17 cellular contexts compared by ENCODE assay signal in genomic region chr20:45994761-45995160, GRCh38. TPM values are rescaled to one million over a fixed set of nuclear protein-coding genes. Genes with fewer than 3 reads are reported as not detected.
A peak's percentile ranks its signal among the peaks of the same experiment; 100 is the strongest.
DNase-seq lines count a peak whose midpoint lies in the region; ATAC-seq and TF ChIP-seq lines count a peak whose summit lies in the region.
"Had no signal": no experiment of that assay in that cellular context is flagged by ENCODE, and none has a peak within 500 bp of the region (broad histone marks: within the 10 kb centered on the region; RNA-seq: fewer than 3 reads in every experiment).

No MANE protein-coding gene starts in this region.

- in situ Hi-C loops in Panc1 (cut with HindIII; ENCODE audit: low pct_unique_long_range_greater_than_20kb, low sequenced_read_pairs), result no loop called here

- H3K9me3 Mint-ChIP-seq in activated naive CD4-positive, alpha-beta T cell treated with anti-CD3 and anti-CD28 coated beads, Interleukin-2, amount 50 U/mL, for 24 hours, result no peaks in the 10 kb centered on the region
- H3K9me3 Mint-ChIP-seq in activated naive CD4-positive, alpha-beta T cell treated with anti-CD3 and anti-CD28 coated beads for 36 hours, result no peaks in the 10 kb centered on the region
- H3K9me3 Mint-ChIP-seq: CD8-positive, alpha-beta memory T cell had no signal

- peak overlapping the region; percentile 50 for H4K91ac ChIP-seq in trophoblast cell (ENCODE audit: low read depth, low read length)

- peaks cover 12% of the 10 kb centered on the region for H3K79me1 ChIP-seq in trophoblast cell (ENCODE audit: low read length)

- peak overlapping the region; percentile 1 for H2BK12ac ChIP-seq in trophoblast cell (ENCODE audit: low read length)

- H3K27ac Mint-ChIP-seq in activated naive CD4-positive, alpha-beta T cell treated with anti-CD3 and anti-CD28 coated beads, Interleukin-2, amount 50 U/mL, for 24 hours, result peak overlapping the region; percentile 38
- H3K27ac Mint-ChIP-seq in activated naive CD4-positive, alpha-beta T cell treated with anti-CD3 and anti-CD28 coated beads for 36 hours, result no peak overlapping the region
- H3K27ac Mint-ChIP-seq: CD8-positive, alpha-beta memory T cell had no signal

- H3K9me3 ChIP-seq in Panc1 (ENCODE audit: control insufficient read depth, insufficient read depth, low read depth, low read length) (no peaks in the 10 kb centered on the region), trophoblast cell (ENCODE audit: insufficient read depth, low read depth, low read length) (no peaks in the 10 kb centered on the region)
- H3K9me3 ChIP-seq: BE2C had no signal

- H2BK5ac ChIP-seq in trophoblast cell (ENCODE audit: low read depth, low read length, poor library complexity), result peak overlapping the region; percentile 45

- H4K12ac ChIP-seq in trophoblast cell (ENCODE audit: low read depth, low read length), result no peak overlapping the region

- H3K14ac ChIP-seq in trophoblast cell (ENCODE audit: low read length), result peak overlapping the region; percentile 27

- no TSS peak for BruUV-seq in Panc1 (replicated peaks; lab: Mats Ljungman, UMichigan)

- no peak for ATAC-seq in Panc1
- no peak for ATAC-seq in GM19395 (IDR thresholded peaks at IDR 0.05; ENCODE audit: unreplicated experiment)
- no peak for ATAC-seq in GM19328 (IDR thresholded peaks at IDR 0.05; ENCODE audit: unreplicated experiment)
- ATAC-seq: SK-N-SH treated with all-trans-retinoic acid at 6 μM for 48 hours had no signal

- H2BK120ac ChIP-seq in trophoblast cell (ENCODE audit: insufficient read depth, low read length, poor library complexity), result peak overlapping the region; percentile 64

- peaks cover 40% of the 10 kb centered on the region for H3K4me1 Mint-ChIP-seq in activated naive CD4-positive, alpha-beta T cell treated with anti-CD3 and anti-CD28 coated beads, Interleukin-2, amount 50 U/mL, for 24 hours
- H3K4me1 Mint-ChIP-seq in activated naive CD4-positive, alpha-beta T cell treated with anti-CD3 and anti-CD28 coated beads for 36 hours (ENCODE audit: low read depth), result peaks cover 41% of the 10 kb centered on the region

- TF ChIP-seq CTCF in Panc1 (IDR thresholded peaks at IDR 0.05) (no peak), epithelial cell of esophagus (IDR thresholded peaks at IDR 0.05; ENCODE audit: insufficient read depth, low read depth, low read length, missing control alignments) (no peak)

- WGBS in trophoblast cell (ENCODE audit: extremely low coverage, insufficient coverage, insufficient read length), result no CpG with 5 or more reads among the region's 4 CpGs

- no peaks in the 10 kb centered on the region for H3K27me3 ChIP-seq in Panc1 (ENCODE audit: control insufficient read depth, insufficient read depth, low read length)
- no peaks in the 10 kb centered on the region for H3K27me3 ChIP-seq in trophoblast cell (ENCODE audit: insufficient read depth, low read length)
- H3K27me3 ChIP-seq: BE2C had no signal

- intact Hi-C loops in activated naive CD4-positive, alpha-beta T cell treated with anti-CD3 and anti-CD28 coated beads for 36 hours (cut with micrococcal nuclease), result no loop called here
- intact Hi-C loops in Panc1 (cut with micrococcal nuclease; ENCODE audit: unreplicated experiment), result no loop called here

- no peak for DNase-seq in activated naive CD4-positive, alpha-beta T cell treated with anti-CD3 and anti-CD28 coated beads for 36 hours
- DNase-seq in Panc1 (ENCODE audit: low read depth, low spot score) (no peak), epithelial cell of esophagus (ENCODE audit: low read depth) (peak; percentile 52), trophoblast cell (peak in 1 of 2 donors; percentile 15), GM03348 (ENCODE audit: low spot score) (no peak)
- DNase-seq: BE2C; CD8-positive, alpha-beta memory T cell; NCI-H1436 treated with DMSO at 0.1 percent for 48 hours; NCI-H2081 treated with DMSO at 0.1 percent for 48 hours; NCI-H2227 treated with DMSO at 0.1 percent for 48 hours; NCI-H524 treated with DMSO at 0.1 percent for 48 hours; NK-92 treated with Interleukin-12 subunit alpha and Interleukin-12 subunit beta, amount 100 ng/mL, for 24 hours; Right ventricle myocardium superior had no signal

- no peak overlapping the region for H3K4me2 ChIP-seq in trophoblast cell (ENCODE audit: low read length)

- no peak overlapping the region for H3K18ac ChIP-seq in trophoblast cell (ENCODE audit: low read length)

- no peak overlapping the region for H3K9ac ChIP-seq in trophoblast cell (ENCODE audit: low read length)

- H3K36me3 ChIP-seq in Panc1 (ENCODE audit: control insufficient read depth, insufficient read depth, low read length) (no peaks in the 10 kb centered on the region), trophoblast cell (ENCODE audit: control insufficient read depth in 1 of 2, insufficient read depth in 2 of 2, low read length in 2 of 2) (no peaks in the 10 kb centered on the region)
- H3K36me3 ChIP-seq: BE2C had no signal

- H3K4me3 ChIP-seq in Panc1 (ENCODE audit: low read depth in 2 of 2, low read length in 2 of 2) (no peak overlapping the region), epithelial cell of esophagus (ENCODE audit: low read length) (no peak overlapping the region), trophoblast cell (ENCODE audit: low read depth, low read length) (no peak overlapping the region)

- H3K27me3 Mint-ChIP-seq in activated naive CD4-positive, alpha-beta T cell treated with anti-CD3 and anti-CD28 coated beads, Interleukin-2, amount 50 U/mL, for 24 hours, result no peaks in the 10 kb centered on the region
- H3K27me3 Mint-ChIP-seq in activated naive CD4-positive, alpha-beta T cell treated with anti-CD3 and anti-CD28 coated beads for 36 hours (ENCODE audit: low read depth), result no peaks in the 10 kb centered on the region

- H3K4ac ChIP-seq in trophoblast cell (ENCODE audit: low read depth, low read length), result no peak overlapping the region

- H3K23ac ChIP-seq in trophoblast cell (ENCODE audit: low read length), result no peak overlapping the region

- H2AFZ ChIP-seq in trophoblast cell (ENCODE audit: insufficient read depth, low read length, poor library complexity), result no peak overlapping the region

- CTCF ChIA-PET in activated naive CD4-positive, alpha-beta T cell treated with anti-CD3 and anti-CD28 coated beads for 36 hours (lab: Charles Lee), result interaction anchor here (0.9 kb wide), 2 partner anchors 14 to 20 kb away, joined by 3 read pairs; partner anchors contain the start of gene MMP9
- CTCF ChIA-PET in Panc1 (lab: Charles Lee), result interaction anchor here (0.5 to 1.2 kb wide), 2 partner anchors 26 to 227 kb away, joined by 5 to 6 read pairs; no protein-coding TSS in a partner anchor

- H3K79me2 ChIP-seq in trophoblast cell (ENCODE audit: control insufficient read depth, insufficient read depth, low read length, poor library complexity), result no peaks in the 10 kb centered on the region

- peak overlapping the region; percentile 30 for H4K8ac ChIP-seq in trophoblast cell (ENCODE audit: low read depth, low read length)

- peaks cover 20% of the 10 kb centered on the region for H3K4me1 ChIP-seq in Panc1 (ENCODE audit: control insufficient read depth, insufficient read depth, low read length)
- H3K4me1 ChIP-seq in trophoblast cell (ENCODE audit: control insufficient read depth in 1 of 2, insufficient read depth in 2 of 2, low read length in 2 of 2), result peaks cover 7 to 23% of the 10 kb centered on the region in 2 experiments
- H3K4me1 ChIP-seq: BE2C had no signal

- peak overlapping the region; percentile 52 for H2AK5ac ChIP-seq in trophoblast cell (ENCODE audit: low read length)

- H3K27ac ChIP-seq in Panc1 (ENCODE audit: low read length) (peak overlapping the region; percentile 37; the same call in 1 of the 2 replicates), trophoblast cell (ENCODE audit: low read depth, low read length) (peak overlapping the region; percentile 17)

- no peaks in the 10 kb centered on the region for H3K36me3 Mint-ChIP-seq in activated naive CD4-positive, alpha-beta T cell treated with anti-CD3 and anti-CD28 coated beads, Interleukin-2, amount 50 U/mL, for 24 hours
- H3K36me3 Mint-ChIP-seq in activated naive CD4-positive, alpha-beta T cell treated with anti-CD3 and anti-CD28 coated beads for 36 hours (ENCODE audit: low read depth), result no peaks in the 10 kb centered on the region

- POLR2A ChIA-PET in Panc1 (lab: Charles Lee), result no interaction called here

- H3K4me3 Mint-ChIP-seq in activated naive CD4-positive, alpha-beta T cell treated with anti-CD3 and anti-CD28 coated beads, Interleukin-2, amount 50 U/mL, for 24 hours, result no peak overlapping the region
- H3K4me3 Mint-ChIP-seq in activated naive CD4-positive, alpha-beta T cell treated with anti-CD3 and anti-CD28 coated beads for 36 hours, result no peak overlapping the region
- H3K4me3 Mint-ChIP-seq: CD8-positive, alpha-beta memory T cell had no signal

RNA-seq across cellular contexts. Expression of gene MMP9, which starts 13.9 kb away (rescaled TPM):
- not detected for total RNA-seq in activated naive CD4-positive, alpha-beta T cell treated with anti-CD3 and anti-CD28 coated beads for 36 hours
- 0.26 TPM for total RNA-seq in Panc1 (2021; ENCODE audit: unreplicated experiment)
- 0.62 TPM for polyA plus RNA-seq in Panc1 (2012; ENCODE audit: insufficient read length)
- 68.2 and 72.5 TPM in 2 replicates for polyA plus RNA-seq in trophoblast cell (2013)
- polyA plus RNA-seq: CD8-positive, alpha-beta memory T cell had no signal

RNA-seq across cellular contexts. Expression of gene ZNF335, which starts 22.8 kb away (rescaled TPM):
- total RNA-seq in activated naive CD4-positive, alpha-beta T cell treated with anti-CD3 and anti-CD28 coated beads for 36 hours, result 10 to 100 TPM; 26.8 to 28.0 TPM
- 31.1 TPM for total RNA-seq in Panc1 (2021; ENCODE audit: unreplicated experiment)
- 25.2 TPM for polyA plus RNA-seq in Panc1 (2012; ENCODE audit: insufficient read length)
- polyA plus RNA-seq in trophoblast cell (2013), result 15.7 and 15.8 TPM in 2 replicates

RNA-seq across cellular contexts. Expression of gene SLC12A5, which starts 34.3 kb away (rescaled TPM):
- not detected for total RNA-seq in activated naive CD4-positive, alpha-beta T cell treated with anti-CD3 and anti-CD28 coated beads for 36 hours
- 11.8 TPM for total RNA-seq in Panc1 (2021; ENCODE audit: unreplicated experiment)
- 29.7 TPM for polyA plus RNA-seq in Panc1 (2012; ENCODE audit: insufficient read length)
- 19.7 and 21.1 TPM in 2 replicates for polyA plus RNA-seq in trophoblast cell (2013)
- total RNA-seq: CD8-positive, alpha-beta memory T cell; Right ventricle myocardium superior had no signal
- polyA plus RNA-seq: CD8-positive, alpha-beta memory T cell had no signal

Comparison
In these comparisons a context has a peak if more than half of its experiments do, and no peak if none do; other contexts are left out.
1. RNA of gene SLC12A5, which starts 34.3 kb away (total RNA-seq): 11.8 TPM in Panc1 (single experiment); not detected in activated naive CD4-positive, alpha-beta T cell treated with anti-CD3 and anti-CD28 coated beads for 36 hours; every median in the first group is over 10 times any median in the second.